In the genomic region with DNA sequence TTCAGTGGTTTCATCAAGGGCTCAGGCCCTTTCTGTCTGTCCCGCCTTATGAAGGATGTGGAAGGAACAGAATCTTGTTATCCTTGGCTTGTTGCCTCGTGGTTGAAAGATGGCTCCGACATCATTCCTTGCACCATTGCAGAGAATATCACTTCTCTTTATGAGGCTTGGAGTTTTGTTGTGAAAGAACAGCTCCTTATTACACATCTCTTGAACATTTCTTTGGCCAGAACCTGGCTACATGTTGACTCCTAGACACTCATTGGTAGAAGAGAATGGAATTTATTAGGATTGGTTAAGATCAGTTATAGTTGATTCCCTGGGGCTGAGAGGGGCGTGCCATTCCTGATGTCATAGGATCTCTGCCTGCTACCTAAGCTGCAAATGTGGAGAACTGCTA, we compare ENCODE assay signal across 13 cellular contexts.
"Had no signal": no experiment of that assay in that cellular context is flagged by ENCODE, and none has a peak within 500 bp of the region (broad histone marks: within the 10 kb centered on the region; RNA-seq: fewer than 3 reads in every experiment).

No MANE protein-coding gene starts in this region.

- DNase-seq: activated CD4-positive, alpha-beta T cell treated with anti-CD3 and anti-CD28 coated beads for 4 hours; activated CD8-positive, alpha-beta T cell treated with anti-CD3 and anti-CD28 coated beads for 36 hours; activated effector memory CD4-positive, alpha-beta T cell treated with anti-CD3 and anti-CD28 coated beads, Interleukin-2, amount 50 U/mL, for 16 hours; activated T-cell treated with anti-CD3 and anti-CD28 coated beads, Interleukin-2, amount 50 U/mL, for 48 hours; amygdala; naive B cell; ovary; sigmoid colon; stimulated activated CD4-positive, alpha-beta T cell treated with anti-CD3 and anti-CD28 coated beads, Interleukin-12 subunit alpha, Interleukin-12 subunit beta, amount 100 ng/mL, for 4 hours; stimulated activated CD4-positive, alpha-beta T cell treated with anti-CD3 and anti-CD28 coated beads, Interleukin-2, amount 100 ng/mL, for 24 hours; T-helper 2 cell had no signal

- FAIRE-seq: islet of Langerhans had no signal

- H3K9me3 ChIP-seq: gastroesophageal sphincter, ovary, sigmoid colon had no signal

- H3K36me3 ChIP-seq: gastroesophageal sphincter, ovary, sigmoid colon had no signal

- H3K27me3 ChIP-seq: gastroesophageal sphincter, ovary, sigmoid colon had no signal

- H3K27ac ChIP-seq: gastroesophageal sphincter, ovary, sigmoid colon had no signal

- H3K4me3 ChIP-seq: gastroesophageal sphincter, ovary, sigmoid colon had no signal

- H3K4me1 ChIP-seq: gastroesophageal sphincter, sigmoid colon had no signal
